ENCODE assay signal across 15 cellular contexts in the genomic region with DNA sequence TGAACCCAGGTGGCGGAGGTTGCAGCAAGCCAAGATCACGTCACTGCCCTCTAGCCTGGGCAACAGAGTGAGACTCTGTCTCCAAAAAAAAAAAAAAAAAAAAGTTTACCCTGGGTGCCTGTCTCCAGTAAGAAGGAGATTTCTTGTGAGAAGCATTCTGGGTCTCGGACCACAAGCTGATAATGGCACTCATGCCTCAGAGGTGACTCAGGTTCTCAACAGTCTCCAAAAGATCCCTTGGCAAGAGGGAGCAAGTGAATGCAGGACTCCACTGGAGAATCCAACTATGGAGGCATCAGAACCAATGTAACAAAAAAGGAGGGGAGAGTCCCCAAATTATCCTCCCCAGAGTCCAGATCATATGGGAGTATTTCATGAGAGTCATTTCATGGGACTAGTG.
A peak's percentile ranks its signal among the peaks of the same experiment; 100 is the strongest.
DNase-seq lines count a peak whose midpoint lies in the region; ATAC-seq and TF ChIP-seq lines count a peak whose summit lies in the region.
"Had no signal": no experiment of that assay in that cellular context is flagged by ENCODE, and none has a peak within 500 bp of the region (broad histone marks: within the 10 kb centered on the region; RNA-seq: fewer than 3 reads in every experiment).

No MANE protein-coding gene starts in this region.

- BruUV-seq in Caco-2 (replicated peaks; lab: Mats Ljungman, UMichigan) = no TSS peak

- H3K4me1 ChIP-seq in SJSA1 (replicated peaks) (peaks cover 14% of the 10 kb centered on the region), endodermal cell (ENCODE audit: control insufficient read depth, insufficient read depth, low read length) (peaks cover 2% of the 10 kb centered on the region), Caco-2 (peaks cover 5% of the 10 kb centered on the region)
- H3K4me1 ChIP-seq: right lobe of liver had no signal

- no peak for ATAC-seq in stimulated activated effector memory CD8-positive, alpha-beta T cell treated with anti-CD3 and anti-CD28 coated beads, Interleukin-12 subunit alpha, Interleukin-12 subunit beta, amount 100 ng/mL, for 72 hours
- no peak for ATAC-seq in GM21515 (IDR thresholded peaks at IDR 0.05; ENCODE audit: unreplicated experiment)
- ATAC-seq in HG02642 (IDR thresholded peaks at IDR 0.05; ENCODE audit: poor library complexity, unreplicated experiment) = no peak
- ATAC-seq: HepG2, right lobe of liver had no signal

- intact Hi-C loops in Caco-2 (cut with micrococcal nuclease; ENCODE audit: unreplicated experiment) = no loop called here

- H3K4me3 Mint-ChIP-seq in endodermal cell = no peak overlapping the region
- H3K4me3 Mint-ChIP-seq in stimulated activated effector memory CD8-positive, alpha-beta T cell treated with anti-CD3 and anti-CD28 coated beads, Interleukin-12 subunit alpha, Interleukin-12 subunit beta, amount 100 ng/mL, for 72 hours = no peak overlapping the region
- H3K4me3 Mint-ChIP-seq in Caco-2 (ENCODE audit: unreplicated experiment) = no peak overlapping the region
- H3K4me3 Mint-ChIP-seq: nephron had no signal

- H3K27me3 ChIP-seq in SJSA1 (replicated peaks) (no peaks in the 10 kb centered on the region), endodermal cell (ENCODE audit: control insufficient read depth, insufficient read depth, low read length, poor library complexity, severe bottlenecking) (no peaks in the 10 kb centered on the region), Caco-2 (replicated peaks; ENCODE audit: control insufficient read depth, insufficient read depth, low read length) (no peaks in the 10 kb centered on the region)
- H3K27me3 ChIP-seq: right lobe of liver had no signal

- WGBS in endodermal cell (ENCODE audit: insufficient coverage in 1 of 2, insufficient read length in 1 of 2), 2 experiments = 94 to 100% methylated on average over 3 of the region's 3 CpGs

- TF ChIP-seq CTCF in endodermal cell (conservative IDR thresholded peaks at IDR 0.05) (no peak), Caco-2 (IDR thresholded peaks at IDR 0.05; ENCODE audit: insufficient read depth in 1 of 2, low read depth in 1 of 2, low read length in 1 of 2, severe bottlenecking in 1 of 2, unreplicated experiment in 1 of 2) (no peak)

- CTCF ChIA-PET in Caco-2 (lab: Charles Lee) = no interaction called here

- DNase-seq in ELR (ENCODE audit: low read depth) = peak; percentile 56
- peak; percentile 31 to 42 for DNase-seq in SJSA1 (ENCODE audit: low read depth in 1 of 2, low spot score in 2 of 2)
- DNase-seq in endodermal cell = peak; percentile 7
- no peak for DNase-seq in stimulated activated effector memory CD8-positive, alpha-beta T cell treated with anti-CD3 and anti-CD28 coated beads, Interleukin-12 subunit alpha, Interleukin-12 subunit beta, amount 100 ng/mL, for 72 hours (ENCODE audit: low spot score in 2 of 2)
- DNase-seq in Caco-2 = no peak
- DNase-seq: activated CD4-positive, alpha-beta T cell treated with anti-CD3 and anti-CD28 coated beads, Interleukin-2, amount 50 U/mL, for 1 hour; hippocampal formation; NCI-H1436 treated with DMSO at 0.1 percent for 48 hours; NCI-H510A treated with DMSO at 0.1 percent for 48 hours; right lobe of liver had no signal

- H3K9me3 ChIP-seq in SJSA1 (replicated peaks) (no peaks in the 10 kb centered on the region), endodermal cell (ENCODE audit: control insufficient read depth, low read length) (no peaks in the 10 kb centered on the region), Caco-2 (no peaks in the 10 kb centered on the region; the same call in 1 of the 2 replicates)
- H3K9me3 ChIP-seq: right lobe of liver had no signal

- H3K4me3 ChIP-seq in SJSA1 (no peak overlapping the region), endodermal cell (ENCODE audit: low read length) (no peak overlapping the region), Caco-2 (ENCODE audit: low read depth, low read length) (no peak overlapping the region)
- H3K4me3 ChIP-seq: right lobe of liver had no signal

- H3K4me1 Mint-ChIP-seq in endodermal cell (peaks cover 15% of the 10 kb centered on the region), Caco-2 (ENCODE audit: low read depth, unreplicated experiment) (no peaks in the 10 kb centered on the region)
- peaks cover 36% of the 10 kb centered on the region for H3K4me1 Mint-ChIP-seq in stimulated activated effector memory CD8-positive, alpha-beta T cell treated with anti-CD3 and anti-CD28 coated beads, Interleukin-12 subunit alpha, Interleukin-12 subunit beta, amount 100 ng/mL, for 72 hours

- no peak overlapping the region for H3K9ac ChIP-seq in endodermal cell (ENCODE audit: extremely low read depth, low read length, poor library complexity, severe bottlenecking)

- H3K27ac Mint-ChIP-seq in endodermal cell = no peak overlapping the region
- H3K27ac Mint-ChIP-seq in stimulated activated effector memory CD8-positive, alpha-beta T cell treated with anti-CD3 and anti-CD28 coated beads, Interleukin-12 subunit alpha, Interleukin-12 subunit beta, amount 100 ng/mL, for 72 hours = peak overlapping the region; percentile 15
- no peak overlapping the region for H3K27ac Mint-ChIP-seq in Caco-2 (ENCODE audit: unreplicated experiment)

- H3K36me3 Mint-ChIP-seq in endodermal cell (ENCODE audit: low read depth) = peaks cover 3% of the 10 kb centered on the region
- no peaks in the 10 kb centered on the region for H3K36me3 Mint-ChIP-seq in stimulated activated effector memory CD8-positive, alpha-beta T cell treated with anti-CD3 and anti-CD28 coated beads, Interleukin-12 subunit alpha, Interleukin-12 subunit beta, amount 100 ng/mL, for 72 hours
- H3K36me3 Mint-ChIP-seq in Caco-2 (ENCODE audit: insufficient read depth, unreplicated experiment) = no peaks in the 10 kb centered on the region

- H3K27me3 Mint-ChIP-seq in endodermal cell (ENCODE audit: insufficient read depth) = no peaks in the 10 kb centered on the region
- no peaks in the 10 kb centered on the region for H3K27me3 Mint-ChIP-seq in Caco-2 (ENCODE audit: insufficient read depth, unreplicated experiment)

- no peaks in the 10 kb centered on the region for H3K36me3 ChIP-seq in SJSA1
- H3K36me3 ChIP-seq in endodermal cell (ENCODE audit: control insufficient read depth, insufficient read depth, low read length) = no peaks in the 10 kb centered on the region
- H3K36me3 ChIP-seq in Caco-2 (ENCODE audit: control insufficient read depth, insufficient read depth, low read length) = no peaks in the 10 kb centered on the region
- H3K36me3 ChIP-seq: right lobe of liver had no signal

- POLR2A ChIA-PET in Caco-2 (lab: Charles Lee) = no interaction called here

- no peaks in the 10 kb centered on the region for H3K9me3 Mint-ChIP-seq in endodermal cell
- no peaks in the 10 kb centered on the region for H3K9me3 Mint-ChIP-seq in stimulated activated effector memory CD8-positive, alpha-beta T cell treated with anti-CD3 and anti-CD28 coated beads, Interleukin-12 subunit alpha, Interleukin-12 subunit beta, amount 100 ng/mL, for 72 hours
- no peaks in the 10 kb centered on the region for H3K9me3 Mint-ChIP-seq in Caco-2 (ENCODE audit: unreplicated experiment)
- H3K9me3 Mint-ChIP-seq: nephron had no signal

- H3K27ac ChIP-seq in SJSA1 (no peak overlapping the region), endodermal cell (ENCODE audit: low read depth, low read length) (no peak overlapping the region)
- H3K27ac ChIP-seq: right lobe of liver, RWPE1 had no signal

Comparison
In these comparisons a context has a peak if more than half of its experiments do, and no peak if none do; other contexts are left out.
1. DNase-seq: peak in ELR (single experiment), SJSA1 (2 of 2) and endodermal cell (single experiment); none in stimulated activated effector memory CD8-positive, alpha-beta T cell treated with anti-CD3 and anti-CD28 coated beads, Interleukin-12 subunit alpha, Interleukin-12 subunit beta, amount 100 ng/mL, for 72 hours (0 of 2) and Caco-2 (0 of 2).